Comparison of ENCODE assay signal across 8 cellular contexts in genomic region chr10:71285180-71285545, GRCh38.
DNase-seq lines count a peak whose midpoint lies in the region; ATAC-seq and TF ChIP-seq lines count a peak whose summit lies in the region.

No MANE protein-coding gene starts in this region.

- no peaks in the 10 kb centered on the region for H3K9me2 ChIP-seq in OCI-LY1 (ENCODE audit: low read depth, low read length)

- H3K4me2 ChIP-seq in OCI-LY1 (ENCODE audit: low read length), result no peak overlapping the region

- H4K20me1 ChIP-seq in OCI-LY1 (ENCODE audit: insufficient read depth, low read length), result no peaks in the 10 kb centered on the region

- H3K36me3 ChIP-seq in OCI-LY1 (ENCODE audit: insufficient read depth, low read length), result no peaks in the 10 kb centered on the region

- DNase-seq in 8988T, result peak; percentile 84
- peak in 30 of 56 donors; percentile 11 to 62 (median 34) for DNase-seq in amygdala (lab: John Stamatoyannopoulos, UW)
- peak in 31 of 51 donors; percentile 8 to 57 (median 34) for DNase-seq in hypothalamus (lab: John Stamatoyannopoulos, UW)
- DNase-seq in stimulated activated CD4-positive, alpha-beta T cell treated with anti-CD3 and anti-CD28 coated beads, Interleukin-2, amount 100 ng/mL, for 24 hours, result peak; percentile 52 to 53

- ATAC-seq in GM18861 (IDR thresholded peaks at IDR 0.05; ENCODE audit: unreplicated experiment) (no peak), HG03565 (IDR thresholded peaks at IDR 0.05; ENCODE audit: unreplicated experiment) (no peak)

- H3K79me2 ChIP-seq in OCI-LY1 (ENCODE audit: insufficient read depth, low read length), result no peaks in the 10 kb centered on the region

- TF ChIP-seq CTCF in GM12872 (IDR thresholded peaks at IDR 0.05; ENCODE audit: insufficient read depth, low read depth, low read length) (peak; percentile 79), OCI-LY1 (IDR thresholded peaks at IDR 0.05; ENCODE audit: low read length) (peak; percentile 76)

- H3K9ac ChIP-seq in OCI-LY1 (ENCODE audit: low read length), result no peak overlapping the region

- H2AFZ ChIP-seq in OCI-LY1 (ENCODE audit: low read length), result no peak overlapping the region

- 0 out of 2 replicates have a peak, but pooled peaks cover 2% of the 10 kb centered on the region for H3K27me3 ChIP-seq in OCI-LY1 (ENCODE audit: insufficient read depth, low read length)

- no peak overlapping the region for H3K27ac ChIP-seq in OCI-LY1 (ENCODE audit: low read depth, low read length, poor library complexity, severe bottlenecking)

- H3K4me3 ChIP-seq in OCI-LY1 (ENCODE audit: low read depth, low read length, poor library complexity, severe bottlenecking), result no peak overlapping the region

- H3K4me1 ChIP-seq in OCI-LY1 (ENCODE audit: insufficient read depth, low read length, severe bottlenecking), result no peaks in the 10 kb centered on the region

- no peaks in the 10 kb centered on the region for H3F3A ChIP-seq in OCI-LY1 (ENCODE audit: insufficient read depth, low read length)

- no peaks in the 10 kb centered on the region for H3K9me3 ChIP-seq in OCI-LY1 (ENCODE audit: low read length)

Comparison
In these comparisons a context has a peak if more than half of its experiments do, and no peak if none do; other contexts are left out.
1. DNase-seq: peak in every context shown above with its lines; median percentile 84 in 8988T; 52 in stimulated activated CD4-positive, alpha-beta T cell treated with anti-CD3 and anti-CD28 coated beads, Interleukin-2, amount 100 ng/mL, for 24 hours; 34 in amygdala; 34 in hypothalamus.